In genomic region chr5:154437281-154437965, GRCh38 we compare ENCODE assay signal across 1 cellular context.
TF ChIP-seq lines count a peak whose summit lies in the region.

No MANE protein-coding gene starts in this region.

TF ChIP-seq in HEK293, 187 proteins besides CTCF, POLR2A, EP300 and RAD21 (continued from another document):
- TF ChIP-seq ZNF600 (tag by site-specific recombination; IDR thresholded peaks at IDR 0.05), result 0 out of 2 replicates have a peak, but pooled peaks have one; percentile 26
- TF ChIP-seq ZNF341 (tag by site-specific recombination; IDR thresholded peaks at IDR 0.05; ENCODE audit: low read depth), result no peak
- TF ChIP-seq SP7 (tag by site-specific recombination; IDR thresholded peaks at IDR 0.05), result peak; percentile 49
- no peak for TF ChIP-seq ZNF664 (tag by site-specific recombination; IDR thresholded peaks at IDR 0.05)
- TF ChIP-seq ZNF645 (tag by site-specific recombination; IDR thresholded peaks at IDR 0.05), result no peak
TF ChIP-seq in HEK293: peak in this region for 3.
